Comparison of ENCODE assay signal across 8 cellular contexts in genomic region chr2:219598308-219599078, GRCh38. TPM values are rescaled to one million over a fixed set of nuclear protein-coding genes. Genes with fewer than 3 reads are reported as not detected.
DNase-seq lines count a peak whose midpoint lies in the region; ATAC-seq and TF ChIP-seq lines count a peak whose summit lies in the region.

No MANE protein-coding gene starts in this region.

- H3K36me3 ChIP-seq in thoracic aorta = peaks cover 7% of the 10 kb centered on the region

- no peak for ATAC-seq in activated CD8-positive, alpha-beta T cell treated with anti-CD3 and anti-CD28 coated beads for 36 hours
- ATAC-seq in thoracic aorta (ENCODE audit: insufficient number of reproducible peaks, low FRiP score, low read depth) = no peak
- ATAC-seq in HG02610 (IDR thresholded peaks at IDR 0.05; ENCODE audit: unreplicated experiment) = no peak

- peak overlapping the region; percentile 94 for H3K27ac Mint-ChIP-seq in activated naive CD4-positive, alpha-beta T cell treated with anti-CD3 and anti-CD28 coated beads for 36 hours
- H3K27ac Mint-ChIP-seq in activated CD8-positive, alpha-beta T cell treated with anti-CD3 and anti-CD28 coated beads for 36 hours = peak overlapping the region; percentile 98
- peak overlapping the region; percentile 90 to 98 (median 96) for H3K27ac Mint-ChIP-seq in immature natural killer cell

- DNase-seq in activated naive CD4-positive, alpha-beta T cell treated with anti-CD3 and anti-CD28 coated beads for 36 hours = no peak
- DNase-seq in activated naive CD4-positive, alpha-beta T cell treated with Interleukin-2 at 50 U/mL for 16 hours = no peak
- no peak for DNase-seq in activated CD8-positive, alpha-beta T cell treated with anti-CD3 and anti-CD28 coated beads for 36 hours
- DNase-seq in immature natural killer cell (no peak), thoracic aorta (ENCODE audit: low spot score) (no peak), NAMALWA (ENCODE audit: low spot score) (no peak)
- no peak for DNase-seq in stimulated activated CD8-positive, alpha-beta memory T cell treated with anti-CD3 and anti-CD28 coated beads, Interleukin-4, amount 100 ng/mL, for 48 hours

- H3K9me3 Mint-ChIP-seq in activated naive CD4-positive, alpha-beta T cell treated with anti-CD3 and anti-CD28 coated beads for 36 hours = no peaks in the 10 kb centered on the region
- no peaks in the 10 kb centered on the region for H3K9me3 Mint-ChIP-seq in activated CD8-positive, alpha-beta T cell treated with anti-CD3 and anti-CD28 coated beads for 36 hours
- H3K9me3 Mint-ChIP-seq in immature natural killer cell = no peaks in the 10 kb centered on the region

- peak overlapping the region; percentile 92 for H3K4me3 ChIP-seq in thoracic aorta

- H3K9me3 ChIP-seq in thoracic aorta = no peaks in the 10 kb centered on the region

- POLR2A ChIA-PET in activated CD8-positive, alpha-beta T cell treated with anti-CD3 and anti-CD28 coated beads for 36 hours (lab: Charles Lee) = no interaction called here

- H3K4me1 ChIP-seq in thoracic aorta (ENCODE audit: control insufficient read depth in 1 of 2, low read depth in 2 of 2) = peaks cover 6 to 16% of the 10 kb centered on the region in 2 donors

- peak overlapping the region; percentile 84 to 95 for H3K27ac ChIP-seq in thoracic aorta

- CTCF ChIA-PET in activated naive CD4-positive, alpha-beta T cell treated with anti-CD3 and anti-CD28 coated beads for 36 hours (lab: Charles Lee) = interaction anchor here (1.7 kb wide), 1 partner anchor 103 kb away, joined by 4 read pairs; a partner anchor contains a TSS
- CTCF ChIA-PET in activated CD8-positive, alpha-beta T cell treated with anti-CD3 and anti-CD28 coated beads for 36 hours (lab: Charles Lee) = interaction anchor here (1.1 to 3.2 kb wide), 7 partner anchors 38 to 69 kb away, joined by 3 to 20 read pairs (median 6); partner anchors contain the start of gene CHPF

- intact Hi-C loops in activated naive CD4-positive, alpha-beta T cell treated with anti-CD3 and anti-CD28 coated beads for 36 hours (cut with micrococcal nuclease) = no loop called here
- intact Hi-C loops in activated CD8-positive, alpha-beta T cell treated with anti-CD3 and anti-CD28 coated beads for 36 hours (cut with micrococcal nuclease) = loop anchor here (5.0 kb wide), 1 partner anchor 56 kb away; the partner anchor contains the start of genes CHPF and TMEM198

- H3K27me3 ChIP-seq in thoracic aorta (replicated peaks; ENCODE audit: insufficient read depth) = no peaks in the 10 kb centered on the region

- no peaks in the 10 kb centered on the region for H3K27me3 Mint-ChIP-seq in activated naive CD4-positive, alpha-beta T cell treated with anti-CD3 and anti-CD28 coated beads for 36 hours (ENCODE audit: low read depth)
- no peaks in the 10 kb centered on the region for H3K27me3 Mint-ChIP-seq in activated CD8-positive, alpha-beta T cell treated with anti-CD3 and anti-CD28 coated beads for 36 hours
- peaks cover 7 to 15% (median 10%) of the 10 kb centered on the region in 3 donors for H3K27me3 Mint-ChIP-seq in immature natural killer cell (ENCODE audit: low read depth in 3 of 3)

- no peak for TF ChIP-seq CTCF in activated CD8-positive, alpha-beta T cell treated with anti-CD3 and anti-CD28 coated beads for 36 hours (IDR thresholded peaks at IDR 0.05)
- no peak for TF ChIP-seq CTCF in thoracic aorta (IDR thresholded peaks at IDR 0.05)

- peaks cover 10% of the 10 kb centered on the region for H3K4me1 Mint-ChIP-seq in activated naive CD4-positive, alpha-beta T cell treated with anti-CD3 and anti-CD28 coated beads for 36 hours (ENCODE audit: low read depth)
- H3K4me1 Mint-ChIP-seq in activated CD8-positive, alpha-beta T cell treated with anti-CD3 and anti-CD28 coated beads for 36 hours (ENCODE audit: low read depth) = peaks cover 22% of the 10 kb centered on the region
- peaks cover 24 to 33% of the 10 kb centered on the region in 2 donors for H3K4me1 Mint-ChIP-seq in immature natural killer cell

- peaks cover 6% of the 10 kb centered on the region for H3K36me3 Mint-ChIP-seq in activated naive CD4-positive, alpha-beta T cell treated with anti-CD3 and anti-CD28 coated beads for 36 hours (ENCODE audit: low read depth)
- peaks cover 5% of the 10 kb centered on the region for H3K36me3 Mint-ChIP-seq in activated CD8-positive, alpha-beta T cell treated with anti-CD3 and anti-CD28 coated beads for 36 hours (ENCODE audit: low read depth)
- peaks cover 5 to 20% (median 10%) of the 10 kb centered on the region in 3 donors for H3K36me3 Mint-ChIP-seq in immature natural killer cell

- H3K4me3 Mint-ChIP-seq in activated naive CD4-positive, alpha-beta T cell treated with anti-CD3 and anti-CD28 coated beads for 36 hours = peak overlapping the region; percentile 94
- peak overlapping the region; percentile 95 for H3K4me3 Mint-ChIP-seq in activated CD8-positive, alpha-beta T cell treated with anti-CD3 and anti-CD28 coated beads for 36 hours
- H3K4me3 Mint-ChIP-seq in immature natural killer cell = peak overlapping the region; percentile 89 to 98 (median 97)

RNA-seq across cellular contexts. Expression of gene STK11IP, which starts 0.8 kb away (rescaled TPM):
- 10 to 100 TPM; 32.1 TPM for total RNA-seq in activated naive CD4-positive, alpha-beta T cell treated with anti-CD3 and anti-CD28 coated beads for 36 hours
- total RNA-seq in activated CD8-positive, alpha-beta T cell treated with anti-CD3 and anti-CD28 coated beads for 36 hours = 10 to 100 TPM; 26.4 to 27.5 TPM
- polyA plus RNA-seq in immature natural killer cell = 10 to 100 TPM; 12.6 to 18.4 (median 16.6) TPM
- 10 to 100 TPM; 20.0 to 25.3 TPM for total RNA-seq in thoracic aorta

RNA-seq across cellular contexts. Expression of gene INHA, which starts 26.4 kb away (rescaled TPM):
- not detected for total RNA-seq in activated naive CD4-positive, alpha-beta T cell treated with anti-CD3 and anti-CD28 coated beads for 36 hours
- not detected for total RNA-seq in activated CD8-positive, alpha-beta T cell treated with anti-CD3 and anti-CD28 coated beads for 36 hours
- polyA plus RNA-seq in immature natural killer cell = not detected
- total RNA-seq in thoracic aorta = 1 to 10 TPM; 1.2 to 1.6 TPM

RNA-seq across cellular contexts. Expression of gene OBSL1, which starts 27.2 kb away (rescaled TPM):
- 1 to 10 TPM; 1.5 to 1.6 TPM for total RNA-seq in activated naive CD4-positive, alpha-beta T cell treated with anti-CD3 and anti-CD28 coated beads for 36 hours
- total RNA-seq in activated CD8-positive, alpha-beta T cell treated with anti-CD3 and anti-CD28 coated beads for 36 hours = 1 to 10 TPM; 1.3 to 1.4 TPM
- polyA plus RNA-seq in immature natural killer cell = under 1 TPM in 1 of 3 donors, not detected in 2; 0.53 TPM
- 100 to 1,000 TPM in 1 of 2 donors, 10 to 100 TPM in 1; 88.7 to 151 TPM for total RNA-seq in thoracic aorta

RNA-seq across cellular contexts. Expression of gene SLC4A3, which starts 28.9 kb away (rescaled TPM):
- not detected for total RNA-seq in activated naive CD4-positive, alpha-beta T cell treated with anti-CD3 and anti-CD28 coated beads for 36 hours
- not detected for total RNA-seq in activated CD8-positive, alpha-beta T cell treated with anti-CD3 and anti-CD28 coated beads for 36 hours
- polyA plus RNA-seq in immature natural killer cell = under 1 TPM in 1 of 3 donors, not detected in 2; 0.52 TPM
- total RNA-seq in thoracic aorta = 1 to 10 TPM; 5.6 to 6.5 TPM

RNA-seq across cellular contexts. Expression of gene TMEM198, which starts 54.7 kb away (rescaled TPM):
- total RNA-seq in activated naive CD4-positive, alpha-beta T cell treated with anti-CD3 and anti-CD28 coated beads for 36 hours = 1 to 10 TPM in 1 of 2 experiments, under 1 TPM in 1; 0.86 to 1.1 TPM
- total RNA-seq in activated CD8-positive, alpha-beta T cell treated with anti-CD3 and anti-CD28 coated beads for 36 hours = 1 to 10 TPM; 2.1 to 2.2 TPM
- under 1 TPM in 1 of 3 donors, not detected in 2; 0.44 TPM for polyA plus RNA-seq in immature natural killer cell
- total RNA-seq in thoracic aorta = 1 to 10 TPM; 1.4 to 3.9 TPM

Comparison
In these comparisons a context has a peak if more than half of its experiments do, and no peak if none do; other contexts are left out.
1. RNA of gene OBSL1, which starts 27.2 kb away (total RNA-seq): 88.7 to 151 TPM in thoracic aorta; 1.5 to 1.6 TPM in activated naive CD4-positive, alpha-beta T cell treated with anti-CD3 and anti-CD28 coated beads for 36 hours and 1.3 to 1.4 TPM in activated CD8-positive, alpha-beta T cell treated with anti-CD3 and anti-CD28 coated beads for 36 hours; every median in the first group is over 10 times any median in the second.
2. Peak in every context shown above with its lines, with median percentiles within 50 percentile points of each other: H3K27ac Mint-ChIP-seq and H3K4me3 Mint-ChIP-seq.